10 cellular contexts compared by ENCODE assay signal in the genomic region with DNA sequence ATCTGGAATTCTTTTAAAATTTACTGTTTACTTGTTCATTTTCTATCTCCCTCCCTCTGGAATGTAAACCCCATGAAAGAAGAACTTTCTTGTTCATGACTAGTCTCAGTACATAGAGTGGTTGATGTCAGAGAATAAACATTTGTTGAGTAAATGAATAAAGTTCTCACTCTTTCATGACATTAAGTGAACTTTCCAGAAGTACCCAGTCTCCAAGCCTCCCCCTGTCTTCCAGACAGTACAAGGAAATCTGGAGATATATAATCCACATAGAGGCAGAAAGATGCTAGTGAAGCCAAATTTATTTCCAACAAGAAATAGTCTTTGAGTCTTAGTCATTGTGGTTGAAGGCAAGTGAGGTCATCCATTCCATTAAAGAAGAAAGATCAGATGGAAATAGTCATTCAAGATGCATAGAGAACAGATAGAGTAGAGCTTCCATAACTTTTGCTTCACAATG.
DNase-seq lines count a peak whose midpoint lies in the region; ATAC-seq and TF ChIP-seq lines count a peak whose summit lies in the region.
"Had no signal": no experiment of that assay in that cellular context is flagged by ENCODE, and none has a peak within 500 bp of the region (broad histone marks: within the 10 kb centered on the region; RNA-seq: fewer than 3 reads in every experiment).

No MANE protein-coding gene starts in this region.

- peak overlapping the region; percentile 37 for H3K27ac ChIP-seq in left ventricle myocardium inferior (replicated peaks)
- peak overlapping the region in 1 of 2 donors; percentile 40 for H3K27ac ChIP-seq in thoracic aorta
- H3K27ac ChIP-seq: testis had no signal

- H3K4me1 ChIP-seq in left ventricle myocardium inferior, result peaks cover 18% of the 10 kb centered on the region
- peaks cover 5 to 14% of the 10 kb centered on the region in 2 donors for H3K4me1 ChIP-seq in thoracic aorta (ENCODE audit: control insufficient read depth in 1 of 2, low read depth in 2 of 2)
- H3K4me1 ChIP-seq: testis had no signal

- H3K36me3 ChIP-seq in left ventricle myocardium inferior (no peaks in the 10 kb centered on the region), thoracic aorta (no peaks in the 10 kb centered on the region)

- in situ Hi-C loops in KBM-7 (cut with MboI; ENCODE audit: low pct_unique_long_range_greater_than_20kb, low sequenced_read_pairs), result no loop called here

- H3K27me3 ChIP-seq in left ventricle myocardium inferior (ENCODE audit: low read depth) (no peaks in the 10 kb centered on the region), thoracic aorta (replicated peaks; ENCODE audit: insufficient read depth) (no peaks in the 10 kb centered on the region)
- H3K27me3 ChIP-seq: testis had no signal

- H3K9me3 ChIP-seq in left ventricle myocardium inferior (replicated peaks) (no peaks in the 10 kb centered on the region), thoracic aorta (no peaks in the 10 kb centered on the region)
- H3K9me3 ChIP-seq: testis had no signal

- H3K4me3 ChIP-seq in left ventricle myocardium inferior, result no peak overlapping the region
- no peak overlapping the region for H3K4me3 ChIP-seq in thoracic aorta
- H3K4me3 ChIP-seq: testis had no signal

- ATAC-seq in thoracic aorta (ENCODE audit: insufficient number of reproducible peaks, low FRiP score, low read depth) (peak; percentile 36), GM18909 (IDR thresholded peaks at IDR 0.05; ENCODE audit: poor library complexity, unreplicated experiment) (no peak), HG03196 (IDR thresholded peaks at IDR 0.05; ENCODE audit: unreplicated experiment) (no peak)

- TF ChIP-seq CTCF in left ventricle myocardium inferior (IDR thresholded peaks at IDR 0.05; ENCODE audit: borderline replicate concordance), result no peak
- TF ChIP-seq CTCF in thoracic aorta (IDR thresholded peaks at IDR 0.05), result no peak

- intact Hi-C loops in left ventricle myocardium inferior (cut with micrococcal nuclease), result no loop called here

- DNase-seq in GM04503 (ENCODE audit: low read depth) (peak; percentile 85), astrocyte of the hippocampus (ENCODE audit: low read depth, low spot score) (peak; percentile 80), left ventricle myocardium inferior (no peak), thoracic aorta (ENCODE audit: low spot score) (no peak), KBM-7 (no peak), hippocampal formation (lab: John Stamatoyannopoulos, UW) (no peak)
- DNase-seq: NCI-H1092, testis had no signal

Comparison
In these comparisons a context has a peak if more than half of its experiments do, and no peak if none do; other contexts are left out.
1. DNase-seq: peak in GM04503 (single experiment) and astrocyte of the hippocampus (single experiment); none in left ventricle myocardium inferior (single experiment), thoracic aorta (single experiment), KBM-7 (single experiment) and hippocampal formation (0 of 2).